In the genomic region with DNA sequence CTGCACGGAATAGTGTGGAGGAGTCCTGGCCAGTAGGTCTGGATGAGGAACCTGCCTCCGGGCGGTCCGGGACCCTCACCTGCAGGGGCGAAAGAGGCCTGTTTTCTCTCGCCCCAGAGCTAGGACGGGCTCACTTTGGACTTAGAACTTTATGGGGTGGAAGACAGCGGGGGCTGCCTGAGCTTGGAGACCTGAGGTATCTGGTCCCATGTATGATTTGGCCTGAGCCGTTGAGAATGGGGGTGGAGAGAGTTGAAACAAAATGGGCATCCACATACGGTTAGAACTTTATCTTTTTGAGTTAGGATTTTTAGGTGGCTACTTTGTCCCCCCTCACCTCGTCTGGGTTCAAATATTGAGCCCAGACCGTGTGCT, we compare ENCODE assay signal across 1 cellular context.
TF ChIP-seq lines count a peak whose summit lies in the region.

No MANE protein-coding gene starts in this region.

TF ChIP-seq in A549, 52 proteins besides CTCF, POLR2A, EP300 and RAD21 (continued from another document):
- TF ChIP-seq POLR2AphosphoS2 (conservative IDR thresholded peaks at IDR 0.05; ENCODE audit: low read length) (no peak), CEBPB (IDR thresholded peaks at IDR 0.05) (no peak)
